In the genomic region with DNA sequence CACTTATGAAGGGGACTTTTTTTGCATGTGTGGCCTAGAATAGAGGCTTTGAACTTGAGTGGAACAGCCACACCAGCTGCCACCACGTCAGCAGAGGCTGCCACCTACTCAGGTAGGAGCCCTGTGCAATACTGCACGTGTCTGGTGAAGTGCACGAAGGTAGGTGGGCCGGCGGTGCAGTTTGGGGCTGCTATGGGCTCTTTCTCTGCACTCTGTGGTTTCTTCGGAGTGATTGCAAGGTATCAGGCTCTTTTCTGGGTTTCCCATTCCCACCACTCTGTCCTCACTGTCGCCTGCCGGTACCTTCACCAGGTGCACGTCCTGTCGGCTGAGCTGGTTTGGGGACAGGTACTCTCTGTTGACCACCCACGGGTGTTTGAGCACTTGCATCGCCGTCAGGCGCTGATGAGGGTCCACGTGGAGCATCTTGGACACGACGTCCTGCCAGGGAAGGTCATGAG, we compare ENCODE assay signal across 20 cellular contexts.
"Had no signal": no experiment of that assay in that cellular context is flagged by ENCODE, and none has a peak within 500 bp of the region (broad histone marks: within the 10 kb centered on the region; RNA-seq: fewer than 3 reads in every experiment).

No MANE protein-coding gene starts in this region.

- H3K27me3 ChIP-seq: cardiac muscle cell, tibial artery had no signal

- H3K36me3 ChIP-seq: cardiac muscle cell had no signal

- H3K27me3 Mint-ChIP-seq: activated B cell treated with CpG ODN at 0.5 μM for 24 hours; activated naive CD8-positive, alpha-beta T cell treated with anti-CD3 and anti-CD28 coated beads for 36 hours had no signal

- H3K27ac ChIP-seq: cardiac muscle cell, lower lobe of right lung, SK-N-MC, tibial artery had no signal

- H3K9me3 ChIP-seq: lower lobe of right lung, tibial artery had no signal

- H3K4me1 ChIP-seq: lower lobe of right lung, tibial artery had no signal

- H3K27ac Mint-ChIP-seq: activated B cell treated with CpG ODN at 0.5 μM for 24 hours; activated naive CD8-positive, alpha-beta T cell treated with anti-CD3 and anti-CD28 coated beads for 36 hours; nephron progenitor cell had no signal

- H3K4me3 ChIP-seq: cardiac muscle cell, lower lobe of right lung, SK-N-MC, tibial artery had no signal

- DNase-seq: activated B cell treated with CpG ODN at 0.5 μM for 24 hours; activated CD4-positive, alpha-beta T cell treated with anti-CD3 and anti-CD28 coated beads, Interleukin-2, amount 50 U/mL, for 1 hour; activated gamma-delta T cell; activated naive CD8-positive, alpha-beta T cell treated with anti-CD3 and anti-CD28 coated beads for 36 hours; amygdala; erythroblast; foreskin melanocyte; glutamatergic neuron; hypothalamus; islet precursor cell; lower lobe of right lung; nephron progenitor cell; occipital lobe; stimulated activated CD4-positive, alpha-beta T cell treated with anti-CD3 and anti-CD28 coated beads, Interleukin-12 subunit alpha, Interleukin-12 subunit beta, amount 100 ng/mL, for 4 hours; stimulated activated CD4-positive, alpha-beta T cell treated with anti-CD3 and anti-CD28 coated beads, Interleukin-1b, Interleukin-23, amount 100 ng/mL, for 48 hours; stimulated activated CD8-positive, alpha-beta memory T cell treated with anti-CD3 and anti-CD28 coated beads, Interleukin-4, amount 100 ng/mL, for 48 hours; stimulated activated naive CD4-positive, alpha-beta T cell had no signal

- H3K4me3 Mint-ChIP-seq: activated B cell treated with CpG ODN at 0.5 μM for 24 hours; activated naive CD8-positive, alpha-beta T cell treated with anti-CD3 and anti-CD28 coated beads for 36 hours; nephron progenitor cell had no signal
